Comparison of ENCODE assay signal across 14 cellular contexts in the genomic region with DNA sequence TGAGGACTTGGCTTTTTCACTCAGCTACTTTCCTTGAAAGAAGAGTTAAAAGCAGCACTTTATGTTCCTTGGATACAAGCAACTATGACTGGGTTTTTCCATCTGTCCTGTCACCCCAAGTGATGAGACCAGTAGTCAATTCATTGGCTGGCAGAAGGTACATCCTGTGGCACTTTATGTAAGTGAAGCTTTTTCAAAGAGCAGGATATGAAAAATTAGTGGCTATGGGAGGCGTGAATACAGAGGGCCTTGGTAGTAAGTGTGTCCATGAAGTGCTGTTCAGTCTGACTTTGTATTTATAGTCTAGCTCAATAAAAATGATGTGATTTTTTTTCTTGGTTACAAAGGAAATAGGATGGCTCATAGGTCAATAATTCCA.
"Had no signal": no experiment of that assay in that cellular context is flagged by ENCODE, and none has a peak within 500 bp of the region (broad histone marks: within the 10 kb centered on the region; RNA-seq: fewer than 3 reads in every experiment).

No MANE protein-coding gene starts in this region.

- H3K4me1 Mint-ChIP-seq: endodermal cell had no signal

- H3K4me3 ChIP-seq: mucosa of descending colon had no signal

- H3K9me3 Mint-ChIP-seq: activated CD4-positive, alpha-beta memory T cell treated with anti-CD3 and anti-CD28 coated beads for 36 hours; activated naive CD4-positive, alpha-beta T cell treated with anti-CD3 and anti-CD28 coated beads for 36 hours; activated T-helper 1 cell treated with anti-CD3 and anti-CD28 coated beads, Interleukin-12 subunit alpha, Interleukin-12 subunit beta, Interleukin-2, Interleukin-4 antibody, amounts not matched to agents 30 ng/mL and 10 ng/mL and 1 ng/mL, durations not matched to agents 14 hours and 24 hours and 36 hours; endodermal cell; naive thymus-derived CD8-positive, alpha-beta T cell; stimulated activated naive CD8-positive, alpha-beta T cell treated with anti-CD3 and anti-CD28 coated beads, Interleukin-15, Interleukin-2, amounts not matched to agents 100 ng/mL and 50 ng/mL, for 24 hours had no signal

- H3K4me3 Mint-ChIP-seq: activated CD4-positive, alpha-beta memory T cell treated with anti-CD3 and anti-CD28 coated beads for 36 hours; activated naive CD4-positive, alpha-beta T cell treated with anti-CD3 and anti-CD28 coated beads for 36 hours; activated T-helper 1 cell treated with anti-CD3 and anti-CD28 coated beads, Interleukin-12 subunit alpha, Interleukin-12 subunit beta, Interleukin-2, Interleukin-4 antibody, amounts not matched to agents 30 ng/mL and 10 ng/mL and 1 ng/mL, durations not matched to agents 14 hours and 24 hours and 36 hours; endodermal cell; naive thymus-derived CD8-positive, alpha-beta T cell; stimulated activated naive CD8-positive, alpha-beta T cell treated with anti-CD3 and anti-CD28 coated beads, Interleukin-15, Interleukin-2, amounts not matched to agents 100 ng/mL and 50 ng/mL, for 24 hours had no signal

- ATAC-seq: naive thymus-derived CD8-positive, alpha-beta T cell had no signal

- H3K27me3 ChIP-seq: breast epithelium had no signal

- H3K36me3 ChIP-seq: breast epithelium had no signal

- H3K36me3 Mint-ChIP-seq: activated CD4-positive, alpha-beta memory T cell treated with anti-CD3 and anti-CD28 coated beads for 36 hours; naive thymus-derived CD8-positive, alpha-beta T cell had no signal

- DNase-seq: activated CD4-positive, alpha-beta memory T cell treated with anti-CD3 and anti-CD28 coated beads for 36 hours; activated CD4-positive, alpha-beta T cell treated with anti-CD3 and anti-CD28 coated beads for 1 hour; activated naive CD4-positive, alpha-beta T cell treated with anti-CD3 and anti-CD28 coated beads for 36 hours; endodermal cell; erythroblast; glutamatergic neuron; left cardiac atrium; mucosa of descending colon; naive thymus-derived CD8-positive, alpha-beta T cell; stimulated activated CD4-positive, alpha-beta T cell treated with anti-CD3 and anti-CD28 coated beads, Interleukin-4, amount 100 ng/mL, for 1 hour; stimulated activated CD8-positive, alpha-beta memory T cell treated with anti-CD3 and anti-CD28 coated beads, Interleukin-4, amount 100 ng/mL, for 48 hours had no signal

- H3K27ac Mint-ChIP-seq: activated CD4-positive, alpha-beta memory T cell treated with anti-CD3 and anti-CD28 coated beads for 36 hours; activated naive CD4-positive, alpha-beta T cell treated with anti-CD3 and anti-CD28 coated beads for 36 hours; activated T-helper 1 cell treated with anti-CD3 and anti-CD28 coated beads, Interleukin-12 subunit alpha, Interleukin-12 subunit beta, Interleukin-2, Interleukin-4 antibody, amounts not matched to agents 30 ng/mL and 10 ng/mL and 1 ng/mL, durations not matched to agents 14 hours and 24 hours and 36 hours; endodermal cell; naive thymus-derived CD8-positive, alpha-beta T cell; stimulated activated naive CD8-positive, alpha-beta T cell treated with anti-CD3 and anti-CD28 coated beads, Interleukin-15, Interleukin-2, amounts not matched to agents 100 ng/mL and 50 ng/mL, for 24 hours had no signal
